Comparison of ENCODE assay signal across 13 cellular contexts in the genomic region with DNA sequence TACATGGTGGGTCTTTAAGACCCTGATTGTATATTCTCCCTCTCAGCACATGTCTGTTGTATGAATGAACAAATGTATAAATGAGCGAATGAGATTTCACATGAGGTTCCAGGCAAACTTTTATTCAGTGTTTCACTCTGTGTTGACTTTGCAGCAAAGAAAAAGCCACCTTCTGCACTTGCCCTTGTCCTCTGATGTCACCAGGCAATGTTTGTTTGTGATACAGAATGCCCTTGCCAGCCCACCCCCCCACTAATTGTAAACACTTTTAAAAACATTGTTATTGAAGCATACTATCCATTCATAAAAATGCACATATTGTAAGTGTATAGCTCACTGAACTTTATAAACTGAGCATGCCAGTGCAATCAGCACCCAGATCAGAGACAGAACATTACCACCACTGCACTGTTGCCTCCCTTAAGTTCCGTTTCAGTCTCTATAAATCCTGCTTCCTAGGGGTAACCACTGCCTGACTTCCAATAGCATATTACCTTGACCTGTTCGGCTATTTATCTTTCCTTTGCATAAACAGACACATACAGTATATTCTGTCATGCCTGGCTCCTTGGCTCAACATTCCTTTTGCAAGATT. TPM values are rescaled to one million over a fixed set of nuclear protein-coding genes. Genes with fewer than 3 reads are reported as not detected.
DNase-seq lines count a peak whose midpoint lies in the region; ATAC-seq and TF ChIP-seq lines count a peak whose summit lies in the region.
"Had no signal": no experiment of that assay in that cellular context is flagged by ENCODE, and none has a peak within 500 bp of the region (broad histone marks: within the 10 kb centered on the region; RNA-seq: fewer than 3 reads in every experiment).

No MANE protein-coding gene starts in this region.

- POLR2A ChIA-PET in CD8-positive, alpha-beta memory T cell (lab: Charles Lee) = interaction anchor here (0.6 to 1.2 kb wide), 2 partner anchors 11 to 464 kb away, joined by 3 to 4 read pairs; a partner anchor contains a TSS
- POLR2A ChIA-PET in naive thymus-derived CD8-positive, alpha-beta T cell (lab: Charles Lee) = interaction anchor here (1.1 kb wide), 2 partner anchors 10 to 11 kb away, joined by 4 to 5 read pairs; no protein-coding TSS in a partner anchor

- no peaks in the 10 kb centered on the region for H3K36me3 Mint-ChIP-seq in CD8-positive, alpha-beta memory T cell
- H3K36me3 Mint-ChIP-seq in IgD-negative memory B cell = no peaks in the 10 kb centered on the region
- H3K36me3 Mint-ChIP-seq in naive thymus-derived CD8-positive, alpha-beta T cell = no peaks in the 10 kb centered on the region

- no peak for TF ChIP-seq POLR2A in body of pancreas (IDR thresholded peaks at IDR 0.05)

- H3K4me3 ChIP-seq in CD8-positive, alpha-beta memory T cell (ENCODE audit: low read length) = no peak overlapping the region
- no peak overlapping the region for H3K4me3 ChIP-seq in body of pancreas

- 41 to 51% methylated on average over 3 of the region's 3 CpGs for WGBS in body of pancreas, 2 donors

- DNase-seq in CD8-positive, alpha-beta memory T cell = no peak
- peak in 1 of 4 donors; percentile 20 for DNase-seq in body of pancreas
- DNase-seq in naive thymus-derived CD8-positive, alpha-beta T cell = no peak
- no peak for DNase-seq in hypothalamus (lab: John Stamatoyannopoulos, UW)
- DNase-seq in OCI-M2 (lab: John Stamatoyannopoulos, UW; ENCODE audit: unreplicated experiment) = no peak
- DNase-seq: activated CD8-positive, alpha-beta memory T cell treated with anti-CD3 and anti-CD28 coated beads, Interleukin-2, amount 50 U/mL, for 4 hours; cerebellar nuclear complex; DMS 273 treated with DMSO at 0.1 percent for 48 hours; KG1; NCI-H2107; T-helper 9 cell had no signal

- intact Hi-C loops in body of pancreas (cut with DNase I) = no loop called here

- CTCF ChIA-PET in CD8-positive, alpha-beta memory T cell (lab: Charles Lee) = no interaction called here

- no peak overlapping the region for H3K27ac ChIP-seq in CD8-positive, alpha-beta memory T cell (ENCODE audit: low read depth, low read length)
- peak overlapping the region; percentile 70 to 91 (median 81) for H3K27ac ChIP-seq in body of pancreas

- no peak for ATAC-seq in body of pancreas
- no peak for ATAC-seq in naive thymus-derived CD8-positive, alpha-beta T cell
- no peak for ATAC-seq in GM19328 (IDR thresholded peaks at IDR 0.05; ENCODE audit: unreplicated experiment)

- peaks cover 35% of the 10 kb centered on the region for H3K4me1 ChIP-seq in CD8-positive, alpha-beta memory T cell (ENCODE audit: insufficient read depth, low read length)
- H3K4me1 ChIP-seq in body of pancreas = peaks cover 34% of the 10 kb centered on the region

- H3K27me3 ChIP-seq in CD8-positive, alpha-beta memory T cell (ENCODE audit: insufficient read depth, low read length, poor library complexity, severe bottlenecking) = no peaks in the 10 kb centered on the region
- no peaks in the 10 kb centered on the region for H3K27me3 ChIP-seq in body of pancreas

- H3K9me3 Mint-ChIP-seq in CD8-positive, alpha-beta memory T cell = no peaks in the 10 kb centered on the region
- H3K9me3 Mint-ChIP-seq in IgD-negative memory B cell = peaks cover 0 to 3% (median 0%) of the 10 kb centered on the region in 3 donors
- no peaks in the 10 kb centered on the region for H3K9me3 Mint-ChIP-seq in naive thymus-derived CD8-positive, alpha-beta T cell

- TF ChIP-seq CTCF in body of pancreas (IDR thresholded peaks at IDR 0.05) = no peak

- H3K4me1 Mint-ChIP-seq in CD8-positive, alpha-beta memory T cell = peaks cover 30 to 50% (median 41%) of the 10 kb centered on the region in 3 donors
- peaks cover 52 to 54% (median 54%) of the 10 kb centered on the region in 3 donors for H3K4me1 Mint-ChIP-seq in IgD-negative memory B cell
- H3K4me1 Mint-ChIP-seq in naive thymus-derived CD8-positive, alpha-beta T cell = peaks cover 22 to 56% (median 30%) of the 10 kb centered on the region in 4 donors

- no peaks in the 10 kb centered on the region for H3K9me3 ChIP-seq in CD8-positive, alpha-beta memory T cell (ENCODE audit: low read length)
- H3K9me3 ChIP-seq in body of pancreas = no peaks in the 10 kb centered on the region

- H3K27ac Mint-ChIP-seq in CD8-positive, alpha-beta memory T cell = peak overlapping the region; percentile 34 to 95 (median 88)
- peak overlapping the region; percentile 46 to 91 (median 48) for H3K27ac Mint-ChIP-seq in IgD-negative memory B cell
- H3K27ac Mint-ChIP-seq in naive thymus-derived CD8-positive, alpha-beta T cell = peak overlapping the region in 8 of 10 donors; percentile 4 to 94 (median 87)

- H3K4me3 Mint-ChIP-seq in CD8-positive, alpha-beta memory T cell = peak overlapping the region in 3 of 7 donors; percentile 53 to 74 (median 61)
- peak overlapping the region in 1 of 4 donors; percentile 51 for H3K4me3 Mint-ChIP-seq in IgD-negative memory B cell
- H3K4me3 Mint-ChIP-seq in naive thymus-derived CD8-positive, alpha-beta T cell = peak overlapping the region in 6 of 10 donors; percentile 7 to 78 (median 62)

- no peaks in the 10 kb centered on the region for H3K36me3 ChIP-seq in CD8-positive, alpha-beta memory T cell (ENCODE audit: insufficient read depth, low read length)
- no peaks in the 10 kb centered on the region for H3K36me3 ChIP-seq in body of pancreas (replicated peaks in 1 of 2; ENCODE audit: insufficient read depth in 1 of 2, low read depth in 2 of 2)

- peaks cover 0 to 3% of the 10 kb centered on the region in 2 donors for H3K27me3 Mint-ChIP-seq in CD8-positive, alpha-beta memory T cell
- H3K27me3 Mint-ChIP-seq in IgD-negative memory B cell = no peaks in the 10 kb centered on the region
- H3K27me3 Mint-ChIP-seq in naive thymus-derived CD8-positive, alpha-beta T cell = no peaks in the 10 kb centered on the region

RNA-seq across cellular contexts. Expression of a gene that starts 11.3 kb away (rescaled TPM):
- 10 to 100 TPM; 58.8 to 63.7 TPM for total RNA-seq in CD8-positive, alpha-beta memory T cell
- polyA plus RNA-seq in CD8-positive, alpha-beta memory T cell = 61.4 TPM
- polyA plus RNA-seq in IgD-negative memory B cell = 122 TPM
- total RNA-seq in body of pancreas = 10 to 100 TPM; 41.2 to 57.6 TPM
- total RNA-seq in naive thymus-derived CD8-positive, alpha-beta T cell = 10 to 100 TPM; 62.0 to 66.8 TPM
- polyA plus RNA-seq in naive thymus-derived CD8-positive, alpha-beta T cell = 10 to 100 TPM; 68.6 to 80.9 (median 75.0) TPM

RNA-seq across cellular contexts. Expression of a gene that starts 50.5 kb away (rescaled TPM):
- total RNA-seq in CD8-positive, alpha-beta memory T cell = under 1 TPM; 0.09 to 0.40 TPM
- not detected for polyA plus RNA-seq in CD8-positive, alpha-beta memory T cell
- polyA plus RNA-seq in IgD-negative memory B cell = not detected
- total RNA-seq in body of pancreas = under 1 TPM in 1 of 2 donors, not detected in 1; 0.52 TPM
- total RNA-seq in naive thymus-derived CD8-positive, alpha-beta T cell = 1 to 10 TPM; 1.3 to 3.0 TPM
- polyA plus RNA-seq in naive thymus-derived CD8-positive, alpha-beta T cell = not detected
